ENCODE assay signal across 16 cellular contexts in genomic region chr3:142613491-142613890, GRCh38. TPM values are rescaled to one million over a fixed set of nuclear protein-coding genes. Genes with fewer than 3 reads are reported as not detected.
DNase-seq lines count a peak whose midpoint lies in the region; FAIRE-seq and TF ChIP-seq lines count a peak whose summit lies in the region.
"Had no signal": no experiment of that assay in that cellular context is flagged by ENCODE, and none has a peak within 500 bp of the region (broad histone marks: within the 10 kb centered on the region; RNA-seq: fewer than 3 reads in every experiment).

No MANE protein-coding gene starts in this region.

- dilution Hi-C loops in mammary epithelial cell (cut with HindIII; ENCODE audit: low sequenced_read_pairs), result no loop called here

- no peak overlapping the region for H2AFZ ChIP-seq in mammary epithelial cell (ENCODE audit: low read depth, low read length)

- 64% methylated on average over 1 of the region's 1 CpG for WGBS in mammary epithelial cell (ENCODE audit: low coverage, missing lambda C conversion rate)
- WGBS in transverse colon (ENCODE audit: low coverage in 1 of 2), 2 donors, result 43% methylated on average over 1 of the region's 1 CpG; no CpG with 5 or more reads in 1 of the 2 donors

- H3K36me3 ChIP-seq in mammary epithelial cell (ENCODE audit: insufficient read depth, low read length) (no peaks in the 10 kb centered on the region), transverse colon (no peaks in the 10 kb centered on the region)

- TF ChIP-seq POLR2A in transverse colon (IDR thresholded peaks at IDR 0.05) (no peak), GM12892 (IDR thresholded peaks at IDR 0.05; ENCODE audit: low read depth, low read length) (no peak)

- H3K4me1 ChIP-seq in mammary epithelial cell (ENCODE audit: insufficient read depth, low read length), result peaks cover 3% of the 10 kb centered on the region
- H3K4me1 ChIP-seq in transverse colon, result peaks cover 13 to 50% (median 27%) of the 10 kb centered on the region in 4 donors

- H3K27ac Mint-ChIP-seq in MCF 10A (ENCODE audit: low read depth, unreplicated experiment), result no peak overlapping the region

- H3K9me3 ChIP-seq in mammary epithelial cell (replicated peaks; ENCODE audit: insufficient read depth, low read length), result no peaks in the 10 kb centered on the region
- H3K9me3 ChIP-seq in transverse colon, result no peaks in the 10 kb centered on the region

- CTCF ChIA-PET in mammary epithelial cell (lab: Charles Lee; ENCODE audit: low non-redundant PET), result interaction anchor here (0.6 kb wide), 1 partner anchor 34 kb away, joined by 4 read pairs; no protein-coding TSS in a partner anchor
- CTCF ChIA-PET in MCF 10A (lab: Yijun Ruan, JAX), result interaction anchor here (0.7 to 0.8 kb wide), 2 partner anchors 10 to 12 kb away, joined by 3 to 4 read pairs; no protein-coding TSS in a partner anchor

- BruUV-seq in mammary epithelial cell (replicated peaks; lab: Mats Ljungman, UMichigan), result no TSS peak
- BruUV-seq in MCF 10A (replicated peaks; lab: Mats Ljungman, UMichigan), result no TSS peak

- H3K9me3 Mint-ChIP-seq in MCF 10A (ENCODE audit: unreplicated experiment), result no peaks in the 10 kb centered on the region

- no peak overlapping the region for H3K27ac ChIP-seq in mammary epithelial cell (ENCODE audit: insufficient read depth, low read depth, low read length)
- H3K27ac ChIP-seq in VCaP, result peak overlapping the region; percentile 39
- H3K27ac ChIP-seq in transverse colon, result peak overlapping the region; percentile 81 to 87 (median 86)
- H3K27ac ChIP-seq: 22Rv1 had no signal

- no peak for TF ChIP-seq CTCF in mammary epithelial cell (conservative IDR thresholded peaks at IDR 0.05 in 1 of 2, IDR thresholded peaks at IDR 0.05 in 1 of 2; ENCODE audit: extremely low read depth in 1 of 2, insufficient read depth in 1 of 2, low read depth in 1 of 2, low read length in 2 of 2)
- TF ChIP-seq CTCF in MCF 10A (IDR thresholded peaks at IDR 0.05; ENCODE audit: unreplicated experiment), result no peak
- no peak for TF ChIP-seq CTCF in VCaP (conservative IDR thresholded peaks at IDR 0.05)
- TF ChIP-seq CTCF in transverse colon (IDR thresholded peaks at IDR 0.05), result no peak

- H3K4me1 Mint-ChIP-seq in MCF 10A (ENCODE audit: insufficient read depth, unreplicated experiment), result peaks cover 5% of the 10 kb centered on the region

- FAIRE-seq in GM12892 (lab: Jason Lieb, UNC), result no peak
- FAIRE-seq: GM18507 had no signal

- in situ Hi-C loops in mammary epithelial cell (cut with MboI; ENCODE audit: low sequenced_read_pairs in 2 of 2) (no loop called here), transverse colon (cut with MboI; ENCODE audit: low pct_ligation_motif_present in 1 of 4, low pct_unique_long_range_greater_than_20kb in 1 of 4, low sequenced_read_pairs in 3 of 4) (no loop called here)

- H3K4me3 ChIP-seq in mammary epithelial cell (replicated peaks in 1 of 3; ENCODE audit: insufficient read depth in 1 of 3, low read depth in 2 of 3, low read length in 3 of 3) (no peak overlapping the region), transverse colon (no peak overlapping the region)

- POLR2A ChIA-PET in MCF 10A (lab: Yijun Ruan, JAX), result no interaction called here

- H3K27me3 ChIP-seq in mammary epithelial cell (ENCODE audit: insufficient read depth, low read length) (no peaks in the 10 kb centered on the region), transverse colon (no peaks in the 10 kb centered on the region)

- DNase-seq in mammary epithelial cell (peak; percentile 59), MCF 10A (ENCODE audit: unreplicated experiment) (no peak), foreskin melanocyte (peak; percentile 11), transverse colon (peak; percentile 69), NCI-H1092 treated with DMSO at 0.1 percent for 48 hours (lab: John Stamatoyannopoulos, UW) (no peak), NCI-H82 treated with DMSO at 0.1 percent for 48 hours (lab: John Stamatoyannopoulos, UW; ENCODE audit: unreplicated experiment) (no peak), GM12892 (ENCODE audit: insufficient read length) (no peak)
- DNase-seq: C1 segment of cervical spinal cord, DMS153, NCI-H1048, NCI-H2107, NCI-H446, NCI-H748 treated with DMSO at 0.1 percent for 48 hours had no signal

- no peak overlapping the region for H3K4me3 Mint-ChIP-seq in MCF 10A (ENCODE audit: unreplicated experiment)

- no peak overlapping the region for H3K9ac ChIP-seq in mammary epithelial cell (ENCODE audit: insufficient read depth, low read length)

- no peaks in the 10 kb centered on the region for H3K79me2 ChIP-seq in mammary epithelial cell (ENCODE audit: insufficient read depth, low read length)

- TF ChIP-seq EP300 in transverse colon (IDR thresholded peaks at IDR 0.05; ENCODE audit: low read depth), result no peak

- intact Hi-C loops in mammary epithelial cell (cut with micrococcal nuclease), result no loop called here
- intact Hi-C loops in MCF 10A (cut with micrococcal nuclease), result no loop called here
- intact Hi-C loops in transverse colon (cut with DNase I; ENCODE audit: low total_unique reads), result no loop called here

- H3K4me2 ChIP-seq in mammary epithelial cell (ENCODE audit: insufficient read depth, low read depth, low read length), result no peak overlapping the region

- no peaks in the 10 kb centered on the region for H4K20me1 ChIP-seq in mammary epithelial cell (ENCODE audit: insufficient read depth, low read length)

- H3K27me3 Mint-ChIP-seq in MCF 10A (ENCODE audit: insufficient read depth, unreplicated experiment), result no peaks in the 10 kb centered on the region

- H3K36me3 Mint-ChIP-seq in MCF 10A (ENCODE audit: insufficient read depth, unreplicated experiment), result no peaks in the 10 kb centered on the region

RNA-seq across cellular contexts. Expression of gene PLS1, which starts 17.3 kb away (rescaled TPM):
- total RNA-seq in mammary epithelial cell (1 to 10 TPM; 4.0 to 6.8 TPM), MCF 10A (2022) (7.3 and 9.3 TPM in 2 replicates), transverse colon (100 to 1,000 TPM in 3 of 4 donors, 10 to 100 TPM in 1; 58.7 to 507 (median 340) TPM)
- polyA plus RNA-seq in mammary epithelial cell, result 7.1 TPM
- polyA minus RNA-seq in mammary epithelial cell, result 22.1 TPM
- polyA plus RNA-seq in GM12892 (2012; ENCODE audit: missing spikeins), result 2.2 TPM

RNA-seq across cellular contexts. Expression of gene ATR, which starts 35.0 kb away (rescaled TPM):
- total RNA-seq in mammary epithelial cell, result 10 to 100 TPM; 31.1 to 43.2 TPM
- polyA plus RNA-seq in mammary epithelial cell, result 11.7 TPM
- 28.9 TPM for polyA minus RNA-seq in mammary epithelial cell
- 27.2 and 30.2 TPM in 2 replicates for total RNA-seq in MCF 10A (2022)
- 10 to 100 TPM; 22.4 to 37.8 (median 25.3) TPM for total RNA-seq in transverse colon
- 14.3 TPM for polyA plus RNA-seq in GM12892 (2012; ENCODE audit: missing spikeins)

Comparison
In these comparisons a context has a peak if more than half of its experiments do, and no peak if none do; other contexts are left out.
1. DNase-seq: peak in mammary epithelial cell (single experiment), foreskin melanocyte (single experiment) and transverse colon (single experiment); none in MCF 10A (single experiment), NCI-H1092 treated with DMSO at 0.1 percent for 48 hours (single experiment), NCI-H82 treated with DMSO at 0.1 percent for 48 hours (single experiment) and GM12892 (single experiment).